ENCODE assay signal across 1 cellular context in the genomic region with DNA sequence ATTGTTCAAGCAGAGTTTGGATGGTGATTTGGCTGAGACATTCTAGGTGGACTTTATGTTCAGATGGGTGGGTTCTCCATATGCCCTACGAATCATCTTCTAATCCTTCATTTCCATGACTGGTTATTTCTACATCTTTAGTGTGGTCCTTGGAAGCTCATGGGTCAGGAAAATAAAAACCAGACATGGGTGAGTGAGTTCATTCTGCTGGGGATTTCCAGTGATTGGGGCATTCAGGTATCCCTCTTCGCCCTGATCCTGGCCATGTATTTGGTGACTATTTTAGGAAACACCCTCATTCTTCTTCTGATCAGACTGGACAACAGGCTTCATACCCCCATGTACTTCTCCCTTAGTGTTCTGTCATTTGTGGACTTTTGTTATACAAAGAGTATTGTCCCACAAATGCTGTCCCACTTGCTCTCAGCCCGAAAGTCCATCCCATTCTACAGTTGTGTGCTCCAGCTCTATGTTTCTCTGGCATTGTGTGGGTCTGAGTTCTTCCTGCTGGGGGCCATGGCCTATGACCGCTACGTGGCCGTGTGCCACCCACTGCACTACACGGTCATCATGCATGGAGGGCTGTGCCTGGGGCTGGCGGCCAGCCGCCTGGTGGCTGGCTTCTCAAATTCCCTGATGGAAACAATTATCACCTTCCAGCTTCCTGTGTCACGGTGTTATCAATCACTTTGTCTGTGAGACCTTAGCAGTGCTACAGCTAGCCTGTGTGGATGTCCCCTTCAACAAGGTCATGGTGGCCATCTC.
TF ChIP-seq lines count a peak whose summit lies in the region.

No MANE protein-coding gene starts in this region.

TF ChIP-seq in SK-N-SH, 30 proteins besides CTCF, POLR2A, EP300 and RAD21 (continued from another document):
- TF ChIP-seq, protein P1, sequence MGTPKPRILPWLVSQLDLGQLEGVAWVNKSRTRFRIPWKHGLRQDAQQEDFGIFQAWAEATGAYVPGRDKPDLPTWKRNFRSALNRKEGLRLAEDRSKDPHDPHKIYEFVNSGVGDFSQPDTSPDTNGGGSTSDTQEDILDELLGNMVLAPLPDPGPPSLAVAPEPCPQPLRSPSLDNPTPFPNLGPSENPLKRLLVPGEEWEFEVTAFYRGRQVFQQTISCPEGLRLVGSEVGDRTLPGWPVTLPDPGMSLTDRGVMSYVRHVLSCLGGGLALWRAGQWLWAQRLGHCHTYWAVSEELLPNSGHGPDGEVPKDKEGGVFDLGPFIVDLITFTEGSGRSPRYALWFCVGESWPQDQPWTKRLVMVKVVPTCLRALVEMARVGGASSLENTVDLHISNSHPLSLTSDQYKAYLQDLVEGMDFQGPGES (IDR thresholded peaks at IDR 0.05; ENCODE audit: low read depth, low read length) = no peak
- TF ChIP-seq SMC3 (IDR thresholded peaks at IDR 0.05; ENCODE audit: low read depth, low read length) (no peak), RXRA (IDR thresholded peaks at IDR 0.05; ENCODE audit: borderline replicate concordance, low read depth) (no peak), FOXM1 (IDR thresholded peaks at IDR 0.05; ENCODE audit: low read depth) (no peak), ELF1 (IDR thresholded peaks at IDR 0.05) (no peak), JUND (IDR thresholded peaks at IDR 0.05) (no peak), CHD2 (IDR thresholded peaks at IDR 0.05; ENCODE audit: low read length, partially characterized antibody) (no peak), RCOR1 (IDR thresholded peaks at IDR 0.05; ENCODE audit: low read length) (no peak), NFIC (IDR thresholded peaks at IDR 0.05; ENCODE audit: borderline replicate concordance) (no peak)
- TF ChIP-seq, protein P2, sequence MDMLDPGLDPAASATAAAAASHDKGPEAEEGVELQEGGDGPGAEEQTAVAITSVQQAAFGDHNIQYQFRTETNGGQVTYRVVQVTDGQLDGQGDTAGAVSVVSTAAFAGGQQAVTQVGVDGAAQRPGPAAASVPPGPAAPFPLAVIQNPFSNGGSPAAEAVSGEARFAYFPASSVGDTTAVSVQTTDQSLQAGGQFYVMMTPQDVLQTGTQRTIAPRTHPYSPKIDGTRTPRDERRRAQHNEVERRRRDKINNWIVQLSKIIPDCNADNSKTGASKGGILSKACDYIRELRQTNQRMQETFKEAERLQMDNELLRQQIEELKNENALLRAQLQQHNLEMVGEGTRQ (IDR thresholded peaks at IDR 0.05; ENCODE audit: borderline replicate concordance, low read depth, low read length) = no peak
- TF ChIP-seq, protein P3, sequence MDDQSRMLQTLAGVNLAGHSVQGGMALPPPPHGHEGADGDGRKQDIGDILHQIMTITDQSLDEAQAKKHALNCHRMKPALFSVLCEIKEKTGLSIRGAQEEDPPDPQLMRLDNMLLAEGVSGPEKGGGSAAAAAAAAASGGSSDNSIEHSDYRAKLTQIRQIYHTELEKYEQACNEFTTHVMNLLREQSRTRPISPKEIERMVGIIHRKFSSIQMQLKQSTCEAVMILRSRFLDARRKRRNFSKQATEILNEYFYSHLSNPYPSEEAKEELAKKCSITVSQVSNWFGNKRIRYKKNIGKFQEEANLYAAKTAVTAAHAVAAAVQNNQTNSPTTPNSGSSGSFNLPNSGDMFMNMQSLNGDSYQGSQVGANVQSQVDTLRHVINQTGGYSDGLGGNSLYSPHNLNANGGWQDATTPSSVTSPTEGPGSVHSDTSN (IDR thresholded peaks at IDR 0.05) = no peak
- TF ChIP-seq, protein P4, sequence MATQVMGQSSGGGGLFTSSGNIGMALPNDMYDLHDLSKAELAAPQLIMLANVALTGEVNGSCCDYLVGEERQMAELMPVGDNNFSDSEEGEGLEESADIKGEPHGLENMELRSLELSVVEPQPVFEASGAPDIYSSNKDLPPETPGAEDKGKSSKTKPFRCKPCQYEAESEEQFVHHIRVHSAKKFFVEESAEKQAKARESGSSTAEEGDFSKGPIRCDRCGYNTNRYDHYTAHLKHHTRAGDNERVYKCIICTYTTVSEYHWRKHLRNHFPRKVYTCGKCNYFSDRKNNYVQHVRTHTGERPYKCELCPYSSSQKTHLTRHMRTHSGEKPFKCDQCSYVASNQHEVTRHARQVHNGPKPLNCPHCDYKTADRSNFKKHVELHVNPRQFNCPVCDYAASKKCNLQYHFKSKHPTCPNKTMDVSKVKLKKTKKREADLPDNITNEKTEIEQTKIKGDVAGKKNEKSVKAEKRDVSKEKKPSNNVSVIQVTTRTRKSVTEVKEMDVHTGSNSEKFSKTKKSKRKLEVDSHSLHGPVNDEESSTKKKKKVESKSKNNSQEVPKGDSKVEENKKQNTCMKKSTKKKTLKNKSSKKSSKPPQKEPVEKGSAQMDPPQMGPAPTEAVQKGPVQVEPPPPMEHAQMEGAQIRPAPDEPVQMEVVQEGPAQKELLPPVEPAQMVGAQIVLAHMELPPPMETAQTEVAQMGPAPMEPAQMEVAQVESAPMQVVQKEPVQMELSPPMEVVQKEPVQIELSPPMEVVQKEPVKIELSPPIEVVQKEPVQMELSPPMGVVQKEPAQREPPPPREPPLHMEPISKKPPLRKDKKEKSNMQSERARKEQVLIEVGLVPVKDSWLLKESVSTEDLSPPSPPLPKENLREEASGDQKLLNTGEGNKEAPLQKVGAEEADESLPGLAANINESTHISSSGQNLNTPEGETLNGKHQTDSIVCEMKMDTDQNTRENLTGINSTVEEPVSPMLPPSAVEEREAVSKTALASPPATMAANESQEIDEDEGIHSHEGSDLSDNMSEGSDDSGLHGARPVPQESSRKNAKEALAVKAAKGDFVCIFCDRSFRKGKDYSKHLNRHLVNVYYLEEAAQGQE (IDR thresholded peaks at IDR 0.05; ENCODE audit: low read depth, low read length) = no peak
- TF ChIP-seq, protein P5, sequence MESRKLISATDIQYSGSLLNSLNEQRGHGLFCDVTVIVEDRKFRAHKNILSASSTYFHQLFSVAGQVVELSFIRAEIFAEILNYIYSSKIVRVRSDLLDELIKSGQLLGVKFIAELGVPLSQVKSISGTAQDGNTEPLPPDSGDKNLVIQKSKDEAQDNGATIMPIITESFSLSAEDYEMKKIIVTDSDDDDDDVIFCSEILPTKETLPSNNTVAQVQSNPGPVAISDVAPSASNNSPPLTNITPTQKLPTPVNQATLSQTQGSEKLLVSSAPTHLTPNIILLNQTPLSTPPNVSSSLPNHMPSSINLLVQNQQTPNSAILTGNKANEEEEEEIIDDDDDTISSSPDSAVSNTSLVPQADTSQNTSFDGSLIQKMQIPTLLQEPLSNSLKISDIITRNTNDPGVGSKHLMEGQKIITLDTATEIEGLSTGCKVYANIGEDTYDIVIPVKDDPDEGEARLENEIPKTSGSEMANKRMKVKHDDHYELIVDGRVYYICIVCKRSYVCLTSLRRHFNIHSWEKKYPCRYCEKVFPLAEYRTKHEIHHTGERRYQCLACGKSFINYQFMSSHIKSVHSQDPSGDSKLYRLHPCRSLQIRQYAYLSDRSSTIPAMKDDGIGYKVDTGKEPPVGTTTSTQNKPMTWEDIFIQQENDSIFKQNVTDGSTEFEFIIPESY (IDR thresholded peaks at IDR 0.05; ENCODE audit: borderline replicate concordance, low read depth) = no peak
- TF ChIP-seq, protein P6, sequence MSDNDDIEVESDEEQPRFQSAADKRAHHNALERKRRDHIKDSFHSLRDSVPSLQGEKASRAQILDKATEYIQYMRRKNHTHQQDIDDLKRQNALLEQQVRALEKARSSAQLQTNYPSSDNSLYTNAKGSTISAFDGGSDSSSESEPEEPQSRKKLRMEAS (IDR thresholded peaks at IDR 0.05; ENCODE audit: low read depth) = no peak
